1 cellular context compared by ENCODE assay signal in genomic region chr17:1736348-1737281, GRCh38.
TF ChIP-seq lines count a peak whose summit lies in the region.

No MANE protein-coding gene starts in this region.

TF ChIP-seq in K562, 482 proteins besides CTCF, POLR2A, EP300 and RAD21 (continues in another document):
- 0 out of 2 replicates have a peak, but pooled peaks have one; percentile 10 for TF ChIP-seq JUND (IDR thresholded peaks at IDR 0.05; ENCODE audit: borderline replicate concordance, low read depth, low read length)
- no peak for TF ChIP-seq JUND (tag; IDR thresholded peaks at IDR 0.05; ENCODE audit: borderline replicate concordance, low read depth, low read length)
- no peak for TF ChIP-seq SMC3 (conservative IDR thresholded peaks at IDR 0.05; ENCODE audit: insufficient read depth, low read depth, low read length)
- TF ChIP-seq ZNF395 (CRISPR knock-in tag; IDR thresholded peaks at IDR 0.05), result peak; percentile 44; the same call in 1 of the 2 replicates
- TF ChIP-seq NR2C1 (IDR thresholded peaks at IDR 0.05), result no peak
- TF ChIP-seq NR2C1 (tag; IDR thresholded peaks at IDR 0.05), result peak; percentile 34; the same call in 1 of the 2 replicates
- TF ChIP-seq POLR2AphosphoS5 (IDR thresholded peaks at IDR 0.05; ENCODE audit: control insufficient read depth, insufficient read depth, low read depth, low read length), result peak; percentile 38; the same call in 1 of the 2 replicates
- TF ChIP-seq NKRF (IDR thresholded peaks at IDR 0.05; ENCODE audit: borderline replicate concordance), result no peak
- peak; percentile 85 for TF ChIP-seq ESRRA (IDR thresholded peaks at IDR 0.05; ENCODE audit: borderline replicate concordance, low read depth)
- TF ChIP-seq NFIC (IDR thresholded peaks at IDR 0.05), result peak; percentile 98
- TF ChIP-seq MYNN (IDR thresholded peaks at IDR 0.05), result peak; percentile 49; the same call in 1 of the 2 replicates
- TF ChIP-seq MYNN (CRISPR knock-in tag; IDR thresholded peaks at IDR 0.05), result no peak
- peak; percentile 50; the same call in 1 of the 2 replicates for TF ChIP-seq DPF2 (IDR thresholded peaks at IDR 0.05)
- no peak for TF ChIP-seq TOE1 (IDR thresholded peaks at IDR 0.05; ENCODE audit: borderline replicate concordance)
- no peak for TF ChIP-seq TOE1 (CRISPR knock-in tag; IDR thresholded peaks at IDR 0.05; ENCODE audit: borderline replicate concordance, low read depth)
- no peak for TF ChIP-seq FOSL1 (tag; conservative IDR thresholded peaks at IDR 0.05)
- no peak for TF ChIP-seq ZC3H4 (CRISPR knock-in tag; IDR thresholded peaks at IDR 0.05; ENCODE audit: borderline replicate concordance)
- TF ChIP-seq AFF1 (IDR thresholded peaks at IDR 0.05; ENCODE audit: low read depth in 1 of 2, partially characterized antibody in 2 of 2), result peak in 1 of 2 experiments; percentile 65
- peak; percentile 44; the same call in 1 of the 2 replicates for TF ChIP-seq SMARCE1 (IDR thresholded peaks at IDR 0.05)
- no peak for TF ChIP-seq ZNF277 (CRISPR knock-in tag; IDR thresholded peaks at IDR 0.05; ENCODE audit: borderline replicate concordance)
- peak in 1 of 2 experiments; percentile 28; a peak in 1 of 4 replicates for TF ChIP-seq SRF (CRISPR knock-in tag; IDR thresholded peaks at IDR 0.05)
- TF ChIP-seq ZNF140 (CRISPR knock-in tag; IDR thresholded peaks at IDR 0.05), result no peak
- no peak for TF ChIP-seq RUNX1 (IDR thresholded peaks at IDR 0.05; ENCODE audit: low read depth)
- peak; percentile 30; the same call in 1 of the 2 replicates for TF ChIP-seq BACH1 (tag; IDR thresholded peaks at IDR 0.05)
- no peak for TF ChIP-seq SREBF2 (CRISPR knock-in tag; IDR thresholded peaks at IDR 0.05)
- TF ChIP-seq ATF7 (IDR thresholded peaks at IDR 0.05), result peak; percentile 19; the same call in 1 of the 2 replicates
- TF ChIP-seq CREB3 (tag; conservative IDR thresholded peaks at IDR 0.05; ENCODE audit: low read depth), result no peak
- no peak for TF ChIP-seq NONO (IDR thresholded peaks at IDR 0.05; ENCODE audit: low read depth in 2 of 2, low read length in 1 of 2)
- TF ChIP-seq TAF1 (IDR thresholded peaks at IDR 0.05; ENCODE audit: control insufficient read depth, extremely low read depth, insufficient read depth, low read length, severe bottlenecking), result no peak
- peak; percentile 64; the same call in 1 of the 2 replicates for TF ChIP-seq KLF16 (IDR thresholded peaks at IDR 0.05)
- no peak for TF ChIP-seq PPARD (CRISPR knock-in tag; IDR thresholded peaks at IDR 0.05)
- 0 out of 2 replicates have a peak, but pooled peaks have one; percentile 12 for TF ChIP-seq ATF3 (IDR thresholded peaks at IDR 0.05)
- TF ChIP-seq ATF3 (CRISPR knock-in tag; conservative IDR thresholded peaks at IDR 0.05), result no peak
- peak; percentile 18; the same call in 1 of the 2 replicates for TF ChIP-seq PKNOX1 (IDR thresholded peaks at IDR 0.05)
- TF ChIP-seq ZNF444 (CRISPR knock-in tag; IDR thresholded peaks at IDR 0.05), result peak; percentile 87
- TF ChIP-seq ZNF717 (CRISPR knock-in tag; IDR thresholded peaks at IDR 0.05), result no peak
- peak; percentile 60 for TF ChIP-seq EGR1 (conservative IDR thresholded peaks at IDR 0.05)
- no peak for TF ChIP-seq ZNF707 (CRISPR knock-in tag; conservative IDR thresholded peaks at IDR 0.05)
- TF ChIP-seq HDAC2 (IDR thresholded peaks at IDR 0.05), result 0 out of 2 replicates have a peak, but pooled peaks have one; percentile 30
- peak; percentile 49 for TF ChIP-seq DACH1 (IDR thresholded peaks at IDR 0.05; ENCODE audit: partially characterized antibody)
- TF ChIP-seq KDM1A (IDR thresholded peaks at IDR 0.05), result peak; percentile 36 to 85; a peak in 2 of 4 replicates
- TF ChIP-seq RCOR1 (IDR thresholded peaks at IDR 0.05; ENCODE audit: borderline replicate concordance in 1 of 2, low read depth in 2 of 2, low read length in 2 of 2), result peak in 1 of 2 experiments; percentile 55; a peak in 1 of 4 replicates
- TF ChIP-seq CBFA2T3 (IDR thresholded peaks at IDR 0.05), result peak; percentile 62
- TF ChIP-seq SNIP1 (IDR thresholded peaks at IDR 0.05; ENCODE audit: low read depth), result no peak
- TF ChIP-seq VEZF1 (CRISPR knock-in tag; IDR thresholded peaks at IDR 0.05), result peak; percentile 77
- TF ChIP-seq CHCHD3 (CRISPR knock-in tag; IDR thresholded peaks at IDR 0.05), result no peak
- peak; percentile 16 for TF ChIP-seq SMAD1 (IDR thresholded peaks at IDR 0.05; ENCODE audit: low read depth, low read length, partially characterized antibody)
- no peak for TF ChIP-seq ZNF561 (CRISPR knock-in tag; conservative IDR thresholded peaks at IDR 0.05)
- peak; percentile 14; the same call in 1 of the 2 replicates for TF ChIP-seq NR2C2 (CRISPR knock-in tag; IDR thresholded peaks at IDR 0.05)
- TF ChIP-seq NR2C2 (tag; IDR thresholded peaks at IDR 0.05), result peak; percentile 70
- TF ChIP-seq YY1 (IDR thresholded peaks at IDR 0.05; ENCODE audit: borderline replicate concordance in 1 of 3, control insufficient read depth in 1 of 3, extremely low read depth in 1 of 3, insufficient read depth in 3 of 3, insufficient read length in 1 of 3, insufficient replicate concordance in 2 of 3, low read depth in 1 of 3, low read length in 2 of 3), result no peak
- TF ChIP-seq CBFA2T2 (conservative IDR thresholded peaks at IDR 0.05), result peak; percentile 52; the same call in 1 of the 2 replicates
- peak in 1 of 2 experiments; percentile 47; a peak in 1 of 4 replicates for TF ChIP-seq TEAD1 (CRISPR knock-in tag; IDR thresholded peaks at IDR 0.05)
- no peak for TF ChIP-seq ZNF655 (CRISPR knock-in tag; IDR thresholded peaks at IDR 0.05)
- peak; percentile 61 to 67 for TF ChIP-seq NRF1 (conservative IDR thresholded peaks at IDR 0.05 in 1 of 2, IDR thresholded peaks at IDR 0.05 in 1 of 2)
- TF ChIP-seq ZNF79 (CRISPR knock-in tag; IDR thresholded peaks at IDR 0.05; ENCODE audit: low read depth), result no peak
- 0 out of 2 replicates have a peak, but pooled peaks have one; percentile 21 for TF ChIP-seq XRCC5 (IDR thresholded peaks at IDR 0.05; ENCODE audit: low read depth, low read length)
- no peak for TF ChIP-seq MTA1 (IDR thresholded peaks at IDR 0.05; ENCODE audit: borderline replicate concordance)
- 0 out of 2 replicates have a peak, but pooled peaks have one; percentile 26 for TF ChIP-seq FOXJ2 (tag; IDR thresholded peaks at IDR 0.05)
